In genomic region chr2:189327879-189328351, GRCh38 we compare ENCODE assay signal across 1 cellular context.
TF ChIP-seq lines count a peak whose summit lies in the region.

No MANE protein-coding gene starts in this region.

TF ChIP-seq in GM23338, 12 proteins besides CTCF, POLR2A, EP300 and RAD21:
- TF ChIP-seq, protein P1, sequence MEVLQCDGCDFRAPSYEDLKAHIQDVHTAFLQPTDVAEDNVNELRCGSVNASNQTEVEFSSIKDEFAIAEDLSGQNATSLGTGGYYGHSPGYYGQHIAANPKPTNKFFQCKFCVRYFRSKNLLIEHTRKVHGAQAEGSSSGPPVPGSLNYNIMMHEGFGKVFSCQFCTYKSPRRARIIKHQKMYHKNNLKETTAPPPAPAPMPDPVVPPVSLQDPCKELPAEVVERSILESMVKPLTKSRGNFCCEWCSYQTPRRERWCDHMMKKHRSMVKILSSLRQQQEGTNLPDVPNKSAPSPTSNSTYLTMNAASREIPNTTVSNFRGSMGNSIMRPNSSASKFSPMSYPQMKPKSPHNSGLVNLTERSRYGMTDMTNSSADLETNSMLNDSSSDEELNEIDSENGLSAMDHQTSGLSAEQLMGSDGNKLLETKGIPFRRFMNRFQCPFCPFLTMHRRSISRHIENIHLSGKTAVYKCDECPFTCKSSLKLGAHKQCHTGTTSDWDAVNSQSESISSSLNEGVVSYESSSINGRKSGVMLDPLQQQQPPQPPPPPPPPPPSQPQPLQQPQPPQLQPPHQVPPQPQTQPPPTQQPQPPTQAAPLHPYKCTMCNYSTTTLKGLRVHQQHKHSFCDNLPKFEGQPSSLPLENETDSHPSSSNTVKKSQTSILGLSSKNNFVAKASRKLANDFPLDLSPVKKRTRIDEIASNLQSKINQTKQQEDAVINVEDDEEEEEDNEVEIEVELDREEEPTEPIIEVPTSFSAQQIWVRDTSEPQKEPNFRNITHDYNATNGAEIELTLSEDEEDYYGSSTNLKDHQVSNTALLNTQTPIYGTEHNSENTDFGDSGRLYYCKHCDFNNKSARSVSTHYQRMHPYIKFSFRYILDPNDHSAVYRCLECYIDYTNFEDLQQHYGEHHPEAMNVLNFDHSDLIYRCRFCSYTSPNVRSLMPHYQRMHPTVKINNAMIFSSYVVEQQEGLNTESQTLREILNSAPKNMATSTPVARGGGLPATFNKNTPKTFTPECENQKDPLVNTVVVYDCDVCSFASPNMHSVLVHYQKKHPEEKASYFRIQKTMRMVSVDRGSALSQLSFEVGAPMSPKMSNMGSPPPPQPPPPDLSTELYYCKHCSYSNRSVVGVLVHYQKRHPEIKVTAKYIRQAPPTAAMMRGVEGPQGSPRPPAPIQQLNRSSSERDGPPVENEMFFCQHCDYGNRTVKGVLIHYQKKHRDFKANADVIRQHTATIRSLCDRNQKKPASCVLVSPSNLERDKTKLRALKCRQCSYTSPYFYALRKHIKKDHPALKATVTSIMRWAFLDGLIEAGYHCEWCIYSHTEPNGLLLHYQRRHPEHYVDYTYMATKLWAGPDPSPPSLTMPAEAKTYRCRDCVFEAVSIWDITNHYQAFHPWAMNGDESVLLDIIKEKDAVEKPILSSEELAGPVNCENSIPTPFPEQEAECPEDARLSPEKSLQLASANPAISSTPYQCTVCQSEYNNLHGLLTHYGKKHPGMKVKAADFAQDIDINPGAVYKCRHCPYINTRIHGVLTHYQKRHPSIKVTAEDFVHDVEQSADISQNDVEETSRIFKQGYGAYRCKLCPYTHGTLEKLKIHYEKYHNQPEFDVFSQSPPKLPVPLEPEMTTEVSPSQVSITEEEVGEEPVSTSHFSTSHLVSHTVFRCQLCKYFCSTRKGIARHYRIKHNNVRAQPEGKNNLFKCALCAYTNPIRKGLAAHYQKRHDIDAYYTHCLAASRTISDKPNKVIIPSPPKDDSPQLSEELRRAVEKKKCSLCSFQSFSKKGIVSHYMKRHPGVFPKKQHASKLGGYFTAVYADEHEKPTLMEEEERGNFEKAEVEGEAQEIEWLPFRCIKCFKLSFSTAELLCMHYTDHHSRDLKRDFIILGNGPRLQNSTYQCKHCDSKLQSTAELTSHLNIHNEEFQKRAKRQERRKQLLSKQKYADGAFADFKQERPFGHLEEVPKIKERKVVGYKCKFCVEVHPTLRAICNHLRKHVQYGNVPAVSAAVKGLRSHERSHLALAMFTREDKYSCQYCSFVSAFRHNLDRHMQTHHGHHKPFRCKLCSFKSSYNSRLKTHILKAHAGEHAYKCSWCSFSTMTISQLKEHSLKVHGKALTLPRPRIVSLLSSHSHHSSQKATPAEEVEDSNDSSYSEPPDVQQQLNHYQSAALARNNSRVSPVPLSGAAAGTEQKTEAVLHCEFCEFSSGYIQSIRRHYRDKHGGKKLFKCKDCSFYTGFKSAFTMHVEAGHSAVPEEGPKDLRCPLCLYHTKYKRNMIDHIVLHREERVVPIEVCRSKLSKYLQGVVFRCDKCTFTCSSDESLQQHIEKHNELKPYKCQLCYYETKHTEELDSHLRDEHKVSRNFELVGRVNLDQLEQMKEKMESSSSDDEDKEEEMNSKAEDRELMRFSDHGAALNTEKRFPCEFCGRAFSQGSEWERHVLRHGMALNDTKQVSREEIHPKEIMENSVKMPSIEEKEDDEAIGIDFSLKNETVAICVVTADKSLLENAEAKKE (CRISPR knock-in tag; IDR thresholded peaks at IDR 0.05), result no peak
- no peak for TF ChIP-seq EZH2 (IDR thresholded peaks at IDR 0.05; ENCODE audit: low read depth, unreplicated experiment)
- TF ChIP-seq, protein P2, sequence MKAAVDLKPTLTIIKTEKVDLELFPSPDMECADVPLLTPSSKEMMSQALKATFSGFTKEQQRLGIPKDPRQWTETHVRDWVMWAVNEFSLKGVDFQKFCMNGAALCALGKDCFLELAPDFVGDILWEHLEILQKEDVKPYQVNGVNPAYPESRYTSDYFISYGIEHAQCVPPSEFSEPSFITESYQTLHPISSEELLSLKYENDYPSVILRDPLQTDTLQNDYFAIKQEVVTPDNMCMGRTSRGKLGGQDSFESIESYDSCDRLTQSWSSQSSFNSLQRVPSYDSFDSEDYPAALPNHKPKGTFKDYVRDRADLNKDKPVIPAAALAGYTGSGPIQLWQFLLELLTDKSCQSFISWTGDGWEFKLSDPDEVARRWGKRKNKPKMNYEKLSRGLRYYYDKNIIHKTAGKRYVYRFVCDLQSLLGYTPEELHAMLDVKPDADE (IDR thresholded peaks at IDR 0.05), result no peak
- TF ChIP-seq CREB1 (CRISPR knock-in tag; IDR thresholded peaks at IDR 0.05; ENCODE audit: low read depth), result no peak
- TF ChIP-seq ZNF331 (CRISPR knock-in tag; IDR thresholded peaks at IDR 0.05; ENCODE audit: low read depth), result no peak
- no peak for TF ChIP-seq POLR2AphosphoS5 (IDR thresholded peaks at IDR 0.05; ENCODE audit: low read depth)
